In the genomic region with DNA sequence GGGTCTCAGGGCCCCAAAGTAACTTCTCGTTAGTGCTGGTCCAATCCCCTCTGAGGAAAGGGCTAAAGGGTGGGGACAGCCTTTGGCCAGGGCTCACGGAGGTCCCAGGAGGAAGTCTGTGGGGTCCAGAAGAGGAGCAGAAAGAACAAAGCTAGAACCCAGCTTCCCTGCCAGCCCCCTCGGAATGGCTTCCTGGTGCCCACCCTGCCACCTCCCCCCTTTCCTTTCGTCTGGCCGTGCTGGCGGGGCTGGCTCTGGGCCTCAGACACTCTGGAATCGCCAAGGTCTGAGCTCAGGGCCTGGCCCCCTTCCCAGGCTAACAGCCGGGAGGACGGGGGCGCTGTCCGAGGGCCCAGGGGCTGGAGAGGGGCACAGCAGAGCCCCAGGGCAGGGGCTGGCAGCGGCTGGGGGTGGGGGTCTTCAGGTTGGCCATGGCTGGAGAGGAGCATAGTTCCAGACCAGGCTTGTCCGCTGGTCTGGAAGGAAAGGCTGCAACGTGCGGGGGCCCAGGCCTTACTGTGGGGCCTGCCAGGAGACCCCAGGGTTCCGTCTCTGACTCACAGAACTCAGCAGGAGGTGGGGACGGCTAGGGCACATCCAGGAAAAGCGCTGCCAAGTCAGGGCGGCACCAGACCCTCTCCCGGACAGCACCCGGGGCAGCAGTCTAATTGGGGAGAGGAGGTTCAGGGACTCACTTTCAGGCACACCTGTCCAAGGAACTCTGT, we compare ENCODE assay signal across 8 cellular contexts. TPM values are rescaled to one million over a fixed set of nuclear protein-coding genes. Genes with fewer than 3 reads are reported as not detected.
A peak's percentile ranks its signal among the peaks of the same experiment; 100 is the strongest.
DNase-seq lines count a peak whose midpoint lies in the region; ATAC-seq and TF ChIP-seq lines count a peak whose summit lies in the region.

No MANE protein-coding gene starts in this region.

- H3K36me3 Mint-ChIP-seq in T-helper 17 cell (ENCODE audit: low read depth): no peaks in the 10 kb centered on the region

- no peaks in the 10 kb centered on the region for H3K9me2 ChIP-seq in DOHH2 (replicated peaks; ENCODE audit: control insufficient read depth, low read length)

- H3K27ac ChIP-seq in DOHH2 (ENCODE audit: low read depth, low read length) (no peak overlapping the region), ovary (peak overlapping the region; percentile 95 to 100)

- intact Hi-C loops in ovary (cut with DNase I): no loop called here

- TF ChIP-seq EP300 in ovary (IDR thresholded peaks at IDR 0.05): no peak

- no peak for ATAC-seq in T-helper 17 cell
- no peak for ATAC-seq in GM18517 (IDR thresholded peaks at IDR 0.05; ENCODE audit: unreplicated experiment)

- no peaks in the 10 kb centered on the region for H3K27me3 Mint-ChIP-seq in T-helper 17 cell

- H3K4me1 Mint-ChIP-seq in T-helper 17 cell: peaks cover 50% of the 10 kb centered on the region

- H3K27ac Mint-ChIP-seq in T-helper 17 cell: peak overlapping the region; percentile 96

- TF ChIP-seq CTCF in DOHH2 (IDR thresholded peaks at IDR 0.05; ENCODE audit: low read depth, low read length, poor library complexity, severe bottlenecking) (peak; percentile 14), fibroblast of the aortic adventitia (IDR thresholded peaks at IDR 0.05; ENCODE audit: insufficient read depth, low read length) (peak; percentile 28), ovary (IDR thresholded peaks at IDR 0.05) (no peak)

- H3K4me2 ChIP-seq in DOHH2 (ENCODE audit: low read length): peak overlapping the region; percentile 67

- H3K4me3 ChIP-seq in DOHH2 (ENCODE audit: low read length): peak overlapping the region; percentile 65
- H3K4me3 ChIP-seq in fibroblast of the aortic adventitia (ENCODE audit: low read depth, low read length): peak overlapping the region; percentile 40
- H3K4me3 ChIP-seq in ovary: peak overlapping the region; percentile 55

- WGBS in ovary, 3 donors: 15 to 22% (median 19%) methylated on average over 13 to 21 of the region's 21 CpGs

- peak overlapping the region; percentile 77 for H3K4me3 Mint-ChIP-seq in T-helper 17 cell

- no peaks in the 10 kb centered on the region for H3K36me3 ChIP-seq in DOHH2 (ENCODE audit: control insufficient read depth, low read length)
- H3K36me3 ChIP-seq in ovary: no peaks in the 10 kb centered on the region

- H3K79me2 ChIP-seq in DOHH2 (ENCODE audit: control insufficient read depth, low read length): no peaks in the 10 kb centered on the region

- H3K4me1 ChIP-seq in DOHH2 (ENCODE audit: control insufficient read depth, low read length): peaks cover 22% of the 10 kb centered on the region
- peaks cover 32% of the 10 kb centered on the region for H3K4me1 ChIP-seq in ovary (ENCODE audit: insufficient read depth)

- H3K27me3 ChIP-seq in DOHH2 (ENCODE audit: control insufficient read depth, low read length): no peaks in the 10 kb centered on the region
- no peaks in the 10 kb centered on the region for H3K27me3 ChIP-seq in ovary

- TF ChIP-seq POLR2A in ovary (IDR thresholded peaks at IDR 0.05): no peak

- no peaks in the 10 kb centered on the region for H4K20me1 ChIP-seq in DOHH2 (ENCODE audit: control insufficient read depth, insufficient read depth, low read depth, low read length)

- no peaks in the 10 kb centered on the region for H3K9me3 ChIP-seq in DOHH2 (ENCODE audit: control insufficient read depth, insufficient read depth, low read length)
- H3K9me3 ChIP-seq in T-helper 17 cell (ENCODE audit: control insufficient read depth, low read length, poor library complexity, severe bottlenecking): no peaks in the 10 kb centered on the region
- no peaks in the 10 kb centered on the region for H3K9me3 ChIP-seq in ovary

- no peaks in the 10 kb centered on the region for H3F3A ChIP-seq in DOHH2 (ENCODE audit: control insufficient read depth, insufficient read depth)

- DNase-seq in T-helper 17 cell: no peak
- peak; percentile 69 for DNase-seq in fibroblast of the aortic adventitia (ENCODE audit: low read depth)
- DNase-seq in ovary: peak; percentile 83 to 91 (median 89)
- DNase-seq in NOMO-1 treated with DMSO at 0.1 percent for 48 hours (lab: John Stamatoyannopoulos, UW; ENCODE audit: unreplicated experiment): no peak
- no peak for DNase-seq in effector CD8-positive, alpha-beta T cell (lab: John Stamatoyannopoulos, UW)
- DNase-seq in OCI-M2 (lab: John Stamatoyannopoulos, UW; ENCODE audit: unreplicated experiment): no peak

RNA-seq across cellular contexts. Expression of gene LTBP3, which starts 0.8 kb away (rescaled TPM):
- total RNA-seq in T-helper 17 cell (100 to 1,000 TPM; 123 to 187 TPM), fibroblast of the aortic adventitia (ENCODE audit: low replicate concordance) (47.3 and 147 TPM in 2 replicates), ovary (100 to 1,000 TPM; 143 to 292 (median 198) TPM)
- polyA plus RNA-seq in ovary: 100 to 1,000 TPM in 1 of 2 donors, 10 to 100 TPM in 1; 35.9 to 130 TPM

RNA-seq across cellular contexts. Expression of gene ZNRD2, which starts 11.3 kb away (rescaled TPM):
- total RNA-seq in T-helper 17 cell (10 to 100 TPM; 30.3 to 39.0 TPM), fibroblast of the aortic adventitia (ENCODE audit: low replicate concordance) (27.2 and 48.0 TPM in 2 replicates), ovary (10 to 100 TPM; 26.6 to 59.5 (median 39.2) TPM)
- 10 to 100 TPM in 1 of 2 donors, 1 to 10 TPM in 1; 2.3 to 61.8 TPM for polyA plus RNA-seq in ovary

RNA-seq across cellular contexts. Expression of gene FAM89B, which starts 13.4 kb away (rescaled TPM):
- total RNA-seq in T-helper 17 cell (10 to 100 TPM; 41.2 to 44.4 TPM), fibroblast of the aortic adventitia (ENCODE audit: low replicate concordance) (5.6 and 21.6 TPM in 2 replicates), ovary (10 to 100 TPM; 41.0 to 74.0 (median 53.3) TPM)
- 10 to 100 TPM in 1 of 2 donors, 1 to 10 TPM in 1; 1.9 to 47.8 TPM for polyA plus RNA-seq in ovary

RNA-seq across cellular contexts. Expression of gene EHBP1L1, which starts 16.9 kb away (rescaled TPM):
- total RNA-seq in T-helper 17 cell (100 to 1,000 TPM; 123 to 152 TPM), fibroblast of the aortic adventitia (ENCODE audit: low replicate concordance) (52.2 and 58.5 TPM in 2 replicates), ovary (10 to 100 TPM; 21.7 to 63.0 (median 40.3) TPM)
- polyA plus RNA-seq in ovary: 10 to 100 TPM; 24.5 to 42.4 TPM

RNA-seq across cellular contexts. Expression of gene SCYL1, which starts 34.1 kb away (rescaled TPM):
- total RNA-seq in T-helper 17 cell (10 to 100 TPM; 56.6 to 61.7 TPM), fibroblast of the aortic adventitia (ENCODE audit: low replicate concordance) (32.1 and 76.8 TPM in 2 replicates), ovary (100 to 1,000 TPM in 1 of 7 donors, 10 to 100 TPM in 6; 59.0 to 118 (median 96.2) TPM)
- polyA plus RNA-seq in ovary: 10 to 100 TPM; 11.7 to 71.6 TPM

Comparison
In these comparisons a context has a peak if more than half of its experiments do, and no peak if none do; other contexts are left out.
1. CTCF ChIP-seq: peak in DOHH2 (single experiment) and fibroblast of the aortic adventitia (single experiment); none in ovary (0 of 3).
2. DNase-seq: peak in fibroblast of the aortic adventitia (single experiment) and ovary (5 of 5); none in T-helper 17 cell (0 of 3), NOMO-1 treated with DMSO at 0.1 percent for 48 hours (single experiment), effector CD8-positive, alpha-beta T cell (single experiment) and OCI-M2 (single experiment).
3. Peak in every context shown above with its lines, with median percentiles within 50 percentile points of each other: H3K4me3 ChIP-seq.